15 cellular contexts compared by ENCODE assay signal in genomic region chr16:2529061-2529931, GRCh38. TPM values are rescaled to one million over a fixed set of nuclear protein-coding genes. Genes with fewer than 3 reads are reported as not detected.
DNase-seq lines count a peak whose midpoint lies in the region; ATAC-seq, FAIRE-seq and TF ChIP-seq lines count a peak whose summit lies in the region.
"Had no signal": no experiment of that assay in that cellular context is flagged by ENCODE, and none has a peak within 500 bp of the region (broad histone marks: within the 10 kb centered on the region; RNA-seq: fewer than 3 reads in every experiment).

No MANE protein-coding gene starts in this region.

- TF ChIP-seq CTCF in GM12873 (IDR thresholded peaks at IDR 0.05; ENCODE audit: insufficient read depth, low read depth, low read length, missing control alignments) (peak; percentile 25), bronchial epithelial cell (IDR thresholded peaks at IDR 0.05; ENCODE audit: insufficient read depth, low read length, severe bottlenecking) (no peak)

- DNase-seq in 8988T (peak; percentile 61), bronchial epithelial cell (ENCODE audit: low read depth) (no peak), memory B cell (ENCODE audit: low spot score in 2 of 2) (peak in 1 of 2 donors; percentile 26), T-helper 1 cell (no peak), amygdala (lab: John Stamatoyannopoulos, UW) (no peak), small intestine (no peak)
- DNase-seq: activated gamma-delta T cell; GDM1; NCI-H2029; stimulated activated CD4-positive, alpha-beta T cell treated with anti-CD3 and anti-CD28 coated beads, Interleukin-4, amount 100 ng/mL, for 1 hour; stimulated activated naive CD4-positive, alpha-beta T cell treated with Interleukin-2 at 50 U/mL for 16 hours had no signal

- WGBS in small intestine, 3 donors = 82 to 90% (median 89%) methylated on average over 28 to 32 of the region's 32 CpGs

- peaks cover 12% of the 10 kb centered on the region for H3K36me3 Mint-ChIP-seq in memory B cell

- H3K4me3 Mint-ChIP-seq in memory B cell = peak overlapping the region; percentile 24

- no peaks in the 10 kb centered on the region for H3K9me3 ChIP-seq in small intestine (ENCODE audit: control insufficient read depth, low read depth)
- H3K9me3 ChIP-seq: lower lobe of right lung had no signal

- H3K27me3 ChIP-seq in bronchial epithelial cell (ENCODE audit: control insufficient read depth, insufficient read depth, low read length) (no peaks in the 10 kb centered on the region), small intestine (ENCODE audit: control insufficient read depth in 2 of 2, insufficient read depth in 2 of 2, low read length in 2 of 2) (no peaks in the 10 kb centered on the region)

- ATAC-seq in memory B cell (ENCODE audit: low read depth) (no peak), HG02981 (IDR thresholded peaks at IDR 0.05; ENCODE audit: unreplicated experiment) (no peak)
- ATAC-seq: lower lobe of right lung had no signal

- no peak overlapping the region for H3K27ac ChIP-seq in small intestine (ENCODE audit: low read depth in 1 of 2, low read length in 1 of 2)
- H3K27ac ChIP-seq: lower lobe of right lung had no signal

- FAIRE-seq in bronchial epithelial cell (lab: Jason Lieb, UNC) (peak; percentile 83), small intestine (lab: Jason Lieb, UNC) (no peak)

- H3K27me3 Mint-ChIP-seq in memory B cell = no peaks in the 10 kb centered on the region

- H3K4me3 ChIP-seq in bronchial epithelial cell (ENCODE audit: low read depth, low read length) (no peak overlapping the region), small intestine (ENCODE audit: low read depth in 1 of 2, low read length in 2 of 2) (no peak overlapping the region)
- H3K4me3 ChIP-seq: lower lobe of right lung had no signal

- peak overlapping the region; percentile 47 for H3K27ac Mint-ChIP-seq in memory B cell

- H3K4me1 Mint-ChIP-seq in memory B cell = peaks cover 16% of the 10 kb centered on the region

- peaks cover 12% of the 10 kb centered on the region for H3K36me3 ChIP-seq in bronchial epithelial cell (ENCODE audit: control insufficient read depth, insufficient read depth, low read length)
- peaks cover 0 to 8% of the 10 kb centered on the region in 2 donors for H3K36me3 ChIP-seq in small intestine (ENCODE audit: control insufficient read depth in 2 of 2, insufficient read depth in 2 of 2, low read length in 2 of 2)

- no peaks in the 10 kb centered on the region for H3K9me3 Mint-ChIP-seq in memory B cell

- H3K4me1 ChIP-seq in small intestine (ENCODE audit: control insufficient read depth in 2 of 2, insufficient read depth in 1 of 2, low read depth in 1 of 2, low read length in 1 of 2) = peaks cover 0 to 5% of the 10 kb centered on the region in 2 donors

RNA-seq across cellular contexts. Expression of gene CEMP1, which starts 1.9 kb away (rescaled TPM):
- 0.26 TPM in 1 of 2 replicates, not detected in the other for total RNA-seq in bronchial epithelial cell
- polyA plus RNA-seq in small intestine = 1 to 10 TPM in 1 of 3 donors, under 1 TPM in 2; 0.66 to 1.4 (median 0.89) TPM
- total RNA-seq: LHCN-M2 had no signal

RNA-seq across cellular contexts. Expression of gene PDPK1, which starts 8.5 kb away (rescaled TPM):
- total RNA-seq in bronchial epithelial cell = 11.8 and 17.7 TPM in 2 replicates
- polyA plus RNA-seq in small intestine = 10 to 100 TPM; 22.2 to 34.0 (median 30.4) TPM

RNA-seq across cellular contexts. Expression of gene AMDHD2, which starts 9.1 kb away (rescaled TPM):
- total RNA-seq in bronchial epithelial cell = 27.7 and 35.8 TPM in 2 replicates
- polyA plus RNA-seq in small intestine = 10 to 100 TPM; 26.7 to 41.3 (median 30.6) TPM

RNA-seq across cellular contexts. Expression of gene ATP6V0C, which starts 15.5 kb away (rescaled TPM):
- 7.9 and 13.2 TPM in 2 replicates for total RNA-seq in bronchial epithelial cell
- 100 to 1,000 TPM in 1 of 3 donors, 10 to 100 TPM in 2; 74.5 to 187 (median 98.1) TPM for polyA plus RNA-seq in small intestine

RNA-seq across cellular contexts. Expression of gene TBC1D24, which starts 54.4 kb away (rescaled TPM):
- 4.7 and 5.4 TPM in 2 replicates for total RNA-seq in bronchial epithelial cell
- 1 to 10 TPM in 2 of 3 donors, under 1 TPM in 1; 0.81 to 4.8 (median 1.6) TPM for polyA plus RNA-seq in small intestine
